In the genomic region with DNA sequence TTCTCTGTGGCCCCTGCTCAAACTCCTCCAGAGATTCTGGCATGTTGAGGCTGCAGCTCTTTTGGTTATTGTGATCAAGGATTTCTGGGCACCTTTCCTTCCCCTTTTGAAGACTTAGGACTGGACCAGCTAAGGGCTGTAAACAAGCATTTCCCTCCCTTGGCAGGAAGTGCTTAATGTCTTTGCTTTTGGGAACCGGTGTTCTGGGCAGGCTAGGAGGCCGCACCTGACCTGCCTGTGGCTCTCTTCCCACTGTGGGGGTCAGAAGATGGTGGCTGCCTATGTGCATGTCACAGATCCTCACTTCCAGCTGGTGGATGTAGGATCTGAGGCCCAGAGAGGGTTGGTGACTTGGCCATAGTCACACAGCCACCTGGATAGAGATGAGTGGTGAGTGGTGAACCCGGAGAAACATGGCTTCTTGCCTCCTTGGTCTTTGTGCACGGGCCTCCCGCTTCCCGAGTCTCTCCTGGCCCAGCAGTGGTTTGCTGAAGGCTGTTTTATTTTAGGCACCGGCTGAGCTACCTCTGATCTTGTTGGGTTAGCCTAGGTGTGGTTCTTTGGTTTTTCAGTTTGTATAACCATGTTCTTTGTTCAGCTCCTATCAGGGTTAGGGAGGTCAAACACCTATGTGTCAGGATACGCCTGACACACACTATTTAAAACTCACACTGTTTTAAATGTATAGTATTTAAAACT, we compare ENCODE assay signal across 12 cellular contexts.
DNase-seq lines count a peak whose midpoint lies in the region; ATAC-seq, FAIRE-seq and TF ChIP-seq lines count a peak whose summit lies in the region.
"Had no signal": no experiment of that assay in that cellular context is flagged by ENCODE, and none has a peak within 500 bp of the region (broad histone marks: within the 10 kb centered on the region; RNA-seq: fewer than 3 reads in every experiment).

No MANE protein-coding gene starts in this region.

- H3K4me1 ChIP-seq in endothelial cell of umbilical vein (ENCODE audit: control insufficient read depth, extremely low read depth, insufficient read depth, low read length) (peaks cover 2% of the 10 kb centered on the region), uterus (peaks cover 0 to 13% of the 10 kb centered on the region in 2 donors)

- no peaks in the 10 kb centered on the region for H4K20me1 ChIP-seq in endothelial cell of umbilical vein (replicated peaks; ENCODE audit: control insufficient read depth, extremely low read depth, insufficient read depth, low read length)

- H3K36me3 ChIP-seq in endothelial cell of umbilical vein (ENCODE audit: control insufficient read depth in 2 of 2, extremely low read depth in 1 of 2, insufficient read depth in 2 of 2, low read length in 2 of 2) (no peaks in the 10 kb centered on the region), uterus (no peaks in the 10 kb centered on the region), H7 (replicated peaks; ENCODE audit: control insufficient read depth, insufficient read depth, low read length) (no peaks in the 10 kb centered on the region)

- no peaks in the 10 kb centered on the region for H3K9me3 Mint-ChIP-seq in naive thymus-derived CD8-positive, alpha-beta T cell

- no peak for TF ChIP-seq CTCF in endothelial cell of umbilical vein (IDR thresholded peaks at IDR 0.05; ENCODE audit: extremely low read depth in 1 of 2, insufficient read depth in 1 of 2, low read depth in 1 of 2, low read length in 2 of 2)
- no peak for TF ChIP-seq CTCF in uterus (IDR thresholded peaks at IDR 0.05)

- no peak overlapping the region for H3K4me3 ChIP-seq in endothelial cell of umbilical vein (replicated peaks in 1 of 3; ENCODE audit: insufficient read depth in 1 of 3, low read depth in 1 of 3, low read length in 3 of 3)
- H3K4me3 ChIP-seq in uterus = no peak overlapping the region
- H3K4me3 ChIP-seq in H7 (ENCODE audit: insufficient read depth, low read depth, low read length) = no peak overlapping the region

- dilution Hi-C loops in endothelial cell of umbilical vein (cut with MboI; ENCODE audit: extremely low pct_ligation_motif_present, low sequenced_read_pairs) = no loop called here

- H3K4me3 Mint-ChIP-seq in naive thymus-derived CD8-positive, alpha-beta T cell = peak overlapping the region in 9 of 10 donors; percentile 33 to 70 (median 56)

- no peaks in the 10 kb centered on the region for H3K79me2 ChIP-seq in endothelial cell of umbilical vein (ENCODE audit: control insufficient read depth, insufficient read depth, low read length)

- POLR2A ChIA-PET in endothelial cell of umbilical vein (lab: Charles Lee) = interaction anchor here (0.6 kb wide), 1 partner anchor 19 kb away, joined by 4 read pairs; no protein-coding TSS in a partner anchor
- POLR2A ChIA-PET in naive thymus-derived CD8-positive, alpha-beta T cell (lab: Charles Lee) = interaction anchor here (1.0 to 1.6 kb wide), 5 partner anchors 9 to 16 kb away, joined by 3 to 9 read pairs (median 4); no protein-coding TSS in a partner anchor

- H3K9ac ChIP-seq in endothelial cell of umbilical vein (replicated peaks; ENCODE audit: extremely low read depth, insufficient read depth, low read length) = no peak overlapping the region

- H2AFZ ChIP-seq in endothelial cell of umbilical vein (ENCODE audit: low read depth, low read length) = no peak overlapping the region

- peaks cover 52 to 88% (median 84%) of the 10 kb centered on the region in 4 donors for H3K4me1 Mint-ChIP-seq in naive thymus-derived CD8-positive, alpha-beta T cell

- CTCF ChIA-PET in endothelial cell of umbilical vein (lab: Charles Lee) = interaction anchor here (0.8 to 2.8 kb wide), 7 partner anchors 18 to 156 kb away, joined by 3 to 11 read pairs (median 3); no protein-coding TSS in a partner anchor

- no peaks in the 10 kb centered on the region for H3K9me1 ChIP-seq in endothelial cell of umbilical vein (replicated peaks; ENCODE audit: control insufficient read depth, extremely low read depth, insufficient read depth, low read length)

- peak; percentile 14 for ATAC-seq in Right ventricle myocardium superior (ENCODE audit: poor library complexity)
- ATAC-seq in naive thymus-derived CD8-positive, alpha-beta T cell = peak; percentile 7 to 21
- ATAC-seq: SK-N-SH treated with all-trans-retinoic acid at 6 μM for 48 hours had no signal

- TF ChIP-seq POLR2A in endothelial cell of umbilical vein (IDR thresholded peaks at IDR 0.05; ENCODE audit: low read depth, low read length) (no peak), uterus (IDR thresholded peaks at IDR 0.05) (no peak)

- H3K27me3 ChIP-seq in endothelial cell of umbilical vein (ENCODE audit: control insufficient read depth in 2 of 2, insufficient read depth in 2 of 2, low read length in 2 of 2) (no peaks in the 10 kb centered on the region), uterus (no peaks in the 10 kb centered on the region), H7 (ENCODE audit: control insufficient read depth, insufficient read depth, low read length) (no peaks in the 10 kb centered on the region; the same call in 1 of the 2 replicates)

- no peak for FAIRE-seq in endothelial cell of umbilical vein (lab: Jason Lieb, UNC)

- H3K27ac Mint-ChIP-seq in naive thymus-derived CD8-positive, alpha-beta T cell = peak overlapping the region; percentile 69 to 97 (median 84)

- H3K4me2 ChIP-seq in endothelial cell of umbilical vein (ENCODE audit: insufficient read depth, low read length) = no peak overlapping the region

- DNase-seq in Right ventricle myocardium superior = no peak
- no peak for DNase-seq in cardiac septum (ENCODE audit: low spot score)
- peak; percentile 21 for DNase-seq in endothelial cell of umbilical vein (ENCODE audit: low read depth, low spot score)
- no peak for DNase-seq in naive thymus-derived CD8-positive, alpha-beta T cell
- DNase-seq in uterus = no peak
- no peak for DNase-seq in SK-N-DZ (ENCODE audit: low spot score)
- DNase-seq in cerebellar nuclear complex (lab: John Stamatoyannopoulos, UW) = no peak
- no peak for DNase-seq in H7
- DNase-seq: effector memory CD4-positive, alpha-beta T cell; NCI-H446 had no signal

- intact Hi-C loops in Right ventricle myocardium superior (cut with DNase I) (no loop called here), cardiac septum (cut with DNase I) (no loop called here), endothelial cell of umbilical vein (cut with micrococcal nuclease) (no loop called here), uterus (cut with DNase I; ENCODE audit: low total_unique reads) (no loop called here)

- no peaks in the 10 kb centered on the region for H3K27me3 Mint-ChIP-seq in naive thymus-derived CD8-positive, alpha-beta T cell

- H3K36me3 Mint-ChIP-seq in naive thymus-derived CD8-positive, alpha-beta T cell = no peaks in the 10 kb centered on the region
- H3K36me3 Mint-ChIP-seq: CD14-positive monocyte had no signal

- H3K9me3 ChIP-seq in endothelial cell of umbilical vein (replicated peaks; ENCODE audit: control insufficient read depth, insufficient read depth, low read length) (no peaks in the 10 kb centered on the region), uterus (no peaks in the 10 kb centered on the region)

- BruUV-seq in endothelial cell of umbilical vein (replicated peaks; lab: Mats Ljungman, UMichigan) = no TSS peak

- no peak overlapping the region for H3K27ac ChIP-seq in endothelial cell of umbilical vein (ENCODE audit: insufficient read depth, low read depth, low read length)
- peak overlapping the region; percentile 14 to 60 for H3K27ac ChIP-seq in uterus

TF ChIP-seq in endothelial cell of umbilical vein, 7 proteins besides CTCF, POLR2A, EP300 and RAD21:
- TF ChIP-seq JUN (IDR thresholded peaks at IDR 0.05; ENCODE audit: borderline replicate concordance, insufficient read depth, insufficient read length, low read depth) (no peak), FOS (IDR thresholded peaks at IDR 0.05; ENCODE audit: borderline replicate concordance, insufficient read depth, low read length) (no peak), POLR2AphosphoS5 (IDR thresholded peaks at IDR 0.05; ENCODE audit: insufficient read depth, low read depth, low read length) (no peak), MYC (IDR thresholded peaks at IDR 0.05; ENCODE audit: low read depth, low read length) (no peak), GATA2 (IDR thresholded peaks at IDR 0.05; ENCODE audit: insufficient read depth, insufficient read length, low read depth, low read length) (no peak), EZH2 (IDR thresholded peaks at IDR 0.05; ENCODE audit: borderline replicate concordance, low read depth, low read length, severe bottlenecking) (no peak)
- TF ChIP-seq, protein P1, sequence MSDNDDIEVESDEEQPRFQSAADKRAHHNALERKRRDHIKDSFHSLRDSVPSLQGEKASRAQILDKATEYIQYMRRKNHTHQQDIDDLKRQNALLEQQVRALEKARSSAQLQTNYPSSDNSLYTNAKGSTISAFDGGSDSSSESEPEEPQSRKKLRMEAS (IDR thresholded peaks at IDR 0.05; ENCODE audit: insufficient read depth, insufficient read length) = no peak
